In genomic region chr2:237820421-237820820, GRCh38 we compare ENCODE assay signal across 36 cellular contexts.
"Had no signal": no experiment of that assay in that cellular context is flagged by ENCODE, and none has a peak within 500 bp of the region (broad histone marks: within the 10 kb centered on the region; RNA-seq: fewer than 3 reads in every experiment).

No MANE protein-coding gene starts in this region.

- H3K36me3 ChIP-seq: adrenal gland, brain microvascular endothelial cell, cardiac muscle cell had no signal

- H3K9me3 Mint-ChIP-seq: activated B cell treated with CpG ODN at 0.5 μM for 24 hours; activated CD4-positive, alpha-beta memory T cell treated with anti-CD3 and anti-CD28 coated beads for 36 hours; activated CD8-positive, alpha-beta T cell treated with anti-CD3 and anti-CD28 coated beads for 36 hours; activated naive CD4-positive, alpha-beta T cell treated with anti-CD3 and anti-CD28 coated beads for 36 hours; activated naive CD8-positive, alpha-beta T cell treated with anti-CD3 and anti-CD28 coated beads for 36 hours; activated T-cell treated with anti-CD3 and anti-CD28 coated beads, Interleukin-2, amount 50 U/mL, for 4 hours; activated T-cell treated with anti-CD3 and anti-CD28 coated beads, Interleukin-2, amount 50 U/mL, for 72 hours; activated T-helper 1 cell treated with anti-CD3 and anti-CD28 coated beads, Interleukin-12 subunit alpha, Interleukin-12 subunit beta, Interleukin-2, Interleukin-4 antibody, amounts not matched to agents 30 ng/mL and 10 ng/mL and 1 ng/mL, durations not matched to agents 14 hours and 24 hours and 36 hours; activated T-helper 17 cell treated with anti-CD3 and anti-CD28 coated beads, Interleukin-2, amount 50 U/mL, for 72 hours; central memory CD8-positive, alpha-beta T cell; T-cell; T-helper 2 cell treated with Interferon-gamma antibody and Interleukin-4, amounts not matched to agents 5 μg/mL and 100 μg/mL, for 36 hours had no signal

- H3K9me3 ChIP-seq: body of pancreas had no signal

- H3K4me1 Mint-ChIP-seq: activated B cell treated with CpG ODN at 0.5 μM for 24 hours; central memory CD8-positive, alpha-beta T cell had no signal

- H3K4me3 ChIP-seq: adrenal gland, body of pancreas, cardiac muscle cell had no signal

- DNase-seq: activated B cell treated with CpG ODN at 0.5 μM for 24 hours; activated CD4-positive, alpha-beta memory T cell treated with anti-CD3 and anti-CD28 coated beads for 36 hours; activated CD4-positive, alpha-beta T cell treated with anti-CD3 and anti-CD28 coated beads for 4 hours; activated CD4-positive, alpha-beta T cell treated with anti-CD3 and anti-CD28 coated beads, Interleukin-2, amount 10 ng/mL, durations not matched to agents 24 days and 14 days; activated CD4-positive, alpha-beta T cell treated with anti-CD3 and anti-CD28 coated beads, Interleukin-2, amount 50 U/mL, for 1 hour; activated CD4-positive, alpha-beta T cell treated with anti-CD3 and anti-CD28 coated beads, Interleukin-2, amount 50 U/mL, for 4 hours; activated CD4-positive, CD25-positive, alpha-beta regulatory T cell treated with anti-CD3 and anti-CD28 coated beads, Interleukin-2, amount 50 U/mL, for 72 hours; activated CD8-positive, alpha-beta memory T cell treated with anti-CD3 and anti-CD28 coated beads, Interleukin-2, amount 50 U/mL, for 4 hours; activated CD8-positive, alpha-beta T cell treated with anti-CD3 and anti-CD28 coated beads for 36 hours; activated effector memory CD4-positive, alpha-beta T cell treated with anti-CD3 and anti-CD28 coated beads, Interleukin-2, amount 50 U/mL, for 16 hours; activated gamma-delta T cell treated with Interleukin-2 at 50 U/mL for 16 hours; activated naive CD4-positive, alpha-beta T cell; activated naive CD4-positive, alpha-beta T cell treated with anti-CD3 and anti-CD28 coated beads for 36 hours; activated naive CD4-positive, alpha-beta T cell treated with anti-CD3 and anti-CD28 coated beads, Interleukin-2, amount 50 U/mL, for 16 hours; activated naive CD8-positive, alpha-beta T cell treated with anti-CD3 and anti-CD28 coated beads for 36 hours; activated T-cell treated with anti-CD3 and anti-CD28 coated beads for 4 hours; activated T-cell treated with anti-CD3 and anti-CD28 coated beads, Interleukin-2, amount 50 U/mL, for 1 hour; activated T-cell treated with anti-CD3 and anti-CD28 coated beads, Interleukin-2, amount 50 U/mL, for 4 hours; activated T-cell treated with anti-CD3 and anti-CD28 coated beads, Interleukin-2, amount 50 U/mL, for 72 hours; adrenal gland; amniotic stem cell; aorta; body of pancreas; brain microvascular endothelial cell; caudate nucleus; cerebellar nuclear complex; T-cell; T-helper 17 cell; T-helper 9 cell had no signal

- ATAC-seq: activated CD8-positive, alpha-beta T cell treated with anti-CD3 and anti-CD28 coated beads for 36 hours; activated naive CD4-positive, alpha-beta T cell treated with anti-CD3 and anti-CD28 coated beads, Interleukin-2, amount 50 U/mL, for 72 hours; activated T-cell treated with anti-CD3 and anti-CD28 coated beads, Interleukin-2, amount 50 U/mL, for 4 hours; activated T-cell treated with anti-CD3 and anti-CD28 coated beads, Interleukin-2, amount 50 U/mL, for 72 hours; activated T-helper 17 cell treated with anti-CD3 and anti-CD28 coated beads, Interleukin-2, amount 50 U/mL, for 72 hours; body of pancreas; T-cell; T-helper 17 cell had no signal

- H3K27me3 Mint-ChIP-seq: activated B cell treated with CpG ODN at 0.5 μM for 24 hours; activated CD4-positive, alpha-beta memory T cell treated with anti-CD3 and anti-CD28 coated beads for 36 hours; activated CD8-positive, alpha-beta T cell treated with anti-CD3 and anti-CD28 coated beads for 36 hours; activated naive CD8-positive, alpha-beta T cell treated with anti-CD3 and anti-CD28 coated beads for 36 hours; activated T-helper 17 cell treated with anti-CD3 and anti-CD28 coated beads, Interleukin-2, amount 50 U/mL, for 72 hours; central memory CD8-positive, alpha-beta T cell; T-cell; T-helper 17 cell had no signal

- H3K27ac ChIP-seq: adrenal gland, body of pancreas, brain microvascular endothelial cell, cardiac muscle cell, VCaP had no signal

- H3K27ac Mint-ChIP-seq: activated B cell treated with CpG ODN at 0.5 μM for 24 hours; activated CD4-positive, alpha-beta memory T cell treated with anti-CD3 and anti-CD28 coated beads for 36 hours; activated CD4-positive, alpha-beta T cell treated with anti-CD3 and anti-CD28 coated beads, Interleukin-2, amount 10 ng/mL, durations not matched to agents 24 days and 14 days; activated CD8-positive, alpha-beta T cell treated with anti-CD3 and anti-CD28 coated beads for 36 hours; activated naive CD4-positive, alpha-beta T cell treated with anti-CD3 and anti-CD28 coated beads for 36 hours; activated naive CD4-positive, alpha-beta T cell treated with anti-CD3 and anti-CD28 coated beads, Interleukin-2, amount 50 U/mL, for 72 hours; activated naive CD8-positive, alpha-beta T cell treated with anti-CD3 and anti-CD28 coated beads for 36 hours; activated T-cell treated with anti-CD3 and anti-CD28 coated beads, Interleukin-2, amount 50 U/mL, for 72 hours; activated T-helper 1 cell treated with anti-CD3 and anti-CD28 coated beads, Interleukin-12 subunit alpha, Interleukin-12 subunit beta, Interleukin-2, Interleukin-4 antibody, amounts not matched to agents 30 ng/mL and 10 ng/mL and 1 ng/mL, durations not matched to agents 14 hours and 24 hours and 36 hours; activated T-helper 17 cell treated with anti-CD3 and anti-CD28 coated beads, Interleukin-2, amount 50 U/mL, for 72 hours; T-cell; T-helper 17 cell; T-helper 2 cell treated with Interferon-gamma antibody and Interleukin-4, amounts not matched to agents 5 μg/mL and 100 μg/mL, for 36 hours had no signal

- H3K36me3 Mint-ChIP-seq: activated naive CD4-positive, alpha-beta T cell treated with anti-CD3 and anti-CD28 coated beads, Interleukin-2, amount 50 U/mL, for 72 hours; activated naive CD8-positive, alpha-beta T cell treated with anti-CD3 and anti-CD28 coated beads for 36 hours; T-cell had no signal

- H3K4me3 Mint-ChIP-seq: activated B cell treated with CpG ODN at 0.5 μM for 24 hours; activated CD4-positive, alpha-beta memory T cell treated with anti-CD3 and anti-CD28 coated beads for 36 hours; activated CD4-positive, alpha-beta T cell treated with anti-CD3 and anti-CD28 coated beads, Interleukin-2, amount 10 ng/mL, durations not matched to agents 24 days and 14 days; activated CD8-positive, alpha-beta T cell treated with anti-CD3 and anti-CD28 coated beads for 36 hours; activated naive CD4-positive, alpha-beta T cell treated with anti-CD3 and anti-CD28 coated beads for 36 hours; activated naive CD8-positive, alpha-beta T cell treated with anti-CD3 and anti-CD28 coated beads for 36 hours; activated T-cell treated with anti-CD3 and anti-CD28 coated beads, Interleukin-2, amount 50 U/mL, for 4 hours; activated T-cell treated with anti-CD3 and anti-CD28 coated beads, Interleukin-2, amount 50 U/mL, for 72 hours; activated T-helper 1 cell treated with anti-CD3 and anti-CD28 coated beads, Interleukin-12 subunit alpha, Interleukin-12 subunit beta, Interleukin-2, Interleukin-4 antibody, amounts not matched to agents 30 ng/mL and 10 ng/mL and 1 ng/mL, durations not matched to agents 14 hours and 24 hours and 36 hours; activated T-helper 17 cell treated with anti-CD3 and anti-CD28 coated beads, Interleukin-2, amount 50 U/mL, for 72 hours; central memory CD8-positive, alpha-beta T cell; T-cell; T-helper 17 cell; T-helper 2 cell treated with Interferon-gamma antibody and Interleukin-4, amounts not matched to agents 5 μg/mL and 100 μg/mL, for 36 hours had no signal
